Comparison of ENCODE assay signal across 8 cellular contexts in the genomic region with DNA sequence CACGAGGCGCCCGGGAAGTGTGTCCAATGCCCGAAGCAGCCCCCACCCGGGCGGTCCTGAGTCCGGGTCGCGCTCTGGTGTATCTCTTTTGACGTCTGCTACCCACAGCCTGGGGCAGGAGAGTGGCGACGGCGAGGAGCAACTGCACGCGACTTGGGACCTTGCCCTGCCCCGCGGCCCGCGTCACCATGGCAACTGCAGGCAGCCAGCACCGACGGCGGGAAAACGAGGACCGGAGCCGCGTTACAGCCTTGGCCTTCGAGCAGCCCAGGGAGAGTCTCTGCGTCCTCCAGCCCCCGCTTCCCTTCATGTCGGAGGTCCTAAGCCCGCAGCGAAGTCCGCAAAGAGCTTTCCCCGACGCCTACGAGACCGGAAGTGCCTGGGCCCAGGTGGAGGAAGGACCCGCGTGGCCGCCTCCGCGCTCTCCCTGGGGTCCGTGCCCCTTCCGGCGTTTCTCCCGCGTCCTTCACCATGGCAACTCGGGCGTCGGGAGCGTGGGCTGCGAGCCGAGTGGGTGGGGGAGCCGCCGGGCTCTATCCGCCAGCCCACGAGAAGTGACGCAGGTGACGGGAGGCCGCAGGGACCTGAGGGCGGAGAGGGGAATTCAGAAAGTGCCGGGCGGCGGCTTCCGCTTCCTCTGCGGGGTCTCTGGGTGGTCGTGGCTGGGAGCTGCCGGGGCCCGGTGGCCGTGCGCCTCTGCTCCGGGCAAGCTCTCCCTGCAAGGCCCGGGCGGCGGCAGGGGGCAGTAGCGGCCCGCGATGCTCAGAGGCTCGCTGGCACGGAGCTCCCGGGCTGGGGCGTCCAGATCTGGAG.
DNase-seq lines count a peak whose midpoint lies in the region; ATAC-seq, FAIRE-seq and TF ChIP-seq lines count a peak whose summit lies in the region.

No MANE protein-coding gene starts in this region.

- H3K4me2 ChIP-seq in H1 (ENCODE audit: insufficient read depth in 1 of 2, low read depth in 2 of 2, low read length in 2 of 2): peak overlapping the region; percentile 52 to 77

- peak overlapping the region; percentile 95 for H3K18ac ChIP-seq in H1 (ENCODE audit: extremely low read depth, low read length)

- H2AK5ac ChIP-seq in H1 (ENCODE audit: low read depth, low read length): no peak overlapping the region

- no peaks in the 10 kb centered on the region; a peak in 2 of 7 replicates for H3K4me1 ChIP-seq in H1 (replicated peaks in 1 of 4; ENCODE audit: control insufficient read depth in 3 of 4, insufficient read depth in 4 of 4, low read length in 3 of 4)

- H2BK15ac ChIP-seq in H1 (ENCODE audit: low read length): 0 out of 2 replicates have a peak overlapping the region, but pooled peaks have one; percentile 29

- peak overlapping the region in 2 of 4 experiments; percentile 35 to 52; a peak in 4 of 7 replicates for H3K9ac ChIP-seq in H1 (replicated peaks in 1 of 4; ENCODE audit: extremely low read depth in 1 of 4, low read depth in 3 of 4, low read length in 3 of 4)

- H3K27ac ChIP-seq in H1 (ENCODE audit: low read depth, low read length): no peak overlapping the region

- H2BK120ac ChIP-seq in H1 (replicated peaks; ENCODE audit: low read depth, low read length): no peak overlapping the region

- H4K8ac ChIP-seq in H1 (ENCODE audit: extremely low read depth, insufficient read depth, low read length): peak overlapping the region; percentile 85

- no peaks in the 10 kb centered on the region for H3K79me2 ChIP-seq in H1 (ENCODE audit: control insufficient read depth in 1 of 2, insufficient read depth in 2 of 2, low read length in 2 of 2)

- peaks cover 0 to 5% (median 3%) of the 10 kb centered on the region in 4 experiments; a peak in 4 of 7 replicates for H3K27me3 ChIP-seq in H1 (replicated peaks in 1 of 4; ENCODE audit: control insufficient read depth in 3 of 4, extremely low read depth in 1 of 4, insufficient read depth in 3 of 4, low read length in 3 of 4)

- no peak overlapping the region for H2BK5ac ChIP-seq in H1 (ENCODE audit: low read depth, low read length)

- no peak overlapping the region for H2BK20ac ChIP-seq in H1 (ENCODE audit: low read length)

- peak overlapping the region; percentile 40 for H4K5ac ChIP-seq in H1 (ENCODE audit: insufficient read length, low read depth, low read length)

- FAIRE-seq in H1 (lab: Jason Lieb, UNC): no peak

- no peak overlapping the region for H3K23ac ChIP-seq in H1 (ENCODE audit: insufficient read length)

- no peak overlapping the region for H3K14ac ChIP-seq in H1 (ENCODE audit: insufficient read length)

- TF ChIP-seq RAD21 in H1 (IDR thresholded peaks at IDR 0.05 in 1 of 2, conservative IDR thresholded peaks at IDR 0.05 in 1 of 2; ENCODE audit: low read depth in 2 of 2, low read length in 2 of 2): peak; percentile 90 to 93

- peak overlapping the region; percentile 35 to 71 (median 68) for H3K4me3 ChIP-seq in H1 (ENCODE audit: extremely low read depth in 1 of 4, insufficient read depth in 2 of 4, low read depth in 3 of 4, low read length in 4 of 4)

- TF ChIP-seq EP300 in H1 (IDR thresholded peaks at IDR 0.05; ENCODE audit: borderline replicate concordance in 1 of 2, low read depth in 2 of 2, low read length in 2 of 2): no peak

- H2BK12ac ChIP-seq in H1 (ENCODE audit: low read depth, low read length): peak overlapping the region; percentile 60; the same call in 1 of the 2 replicates

- no peaks in the 10 kb centered on the region for H4K20me1 ChIP-seq in H1 (replicated peaks in 1 of 2; ENCODE audit: control insufficient read depth in 1 of 2, insufficient read depth in 2 of 2, low read length in 2 of 2)

- H3K79me1 ChIP-seq in H1 (ENCODE audit: low read depth, low read length): no peaks in the 10 kb centered on the region

- peak overlapping the region; percentile 64; the same call in 1 of the 2 replicates for H2AFZ ChIP-seq in H1 (ENCODE audit: low read length)

- no peaks in the 10 kb centered on the region for H3K9me3 ChIP-seq in H1 (ENCODE audit: insufficient read depth in 2 of 2, low read depth in 1 of 2, low read length in 1 of 2)

- TF ChIP-seq CTCF in H1 (IDR thresholded peaks at IDR 0.05; ENCODE audit: control extremely low read depth in 1 of 3, insufficient read depth in 1 of 3, low read depth in 1 of 3, low read length in 3 of 3): peak; percentile 71 to 90 (median 82)

- TF ChIP-seq POLR2A in H1 (IDR thresholded peaks at IDR 0.05; ENCODE audit: control extremely low read depth in 1 of 2, low read depth in 2 of 2, low read length in 2 of 2): no peak

- H3K4ac ChIP-seq in H1 (replicated peaks; ENCODE audit: insufficient read length, low read depth, low read length): no peak overlapping the region

- POLR2A ChIA-PET in H1 (lab: Charles Lee; ENCODE audit: partially characterized antibody): interaction anchor here (0.9 to 2.6 kb wide), 5 partner anchors 10 to 146 kb away, joined by 3 to 6 read pairs (median 4); no protein-coding TSS in a partner anchor

- 8% methylated on average over 58 of the region's 82 CpGs; no CpG with 5 or more reads in 1 of the 2 experiments for WGBS in H1 (ENCODE audit: extremely low coverage in 1 of 2, insufficient coverage in 1 of 2, insufficient read length in 1 of 2, insufficient replicate concordance in 2 of 2, low coverage in 1 of 2, low lambda C conversion rate in 2 of 2, missing lambda C conversion rate in 1 of 2), 2 experiments

- peak; percentile 61 for ATAC-seq in HG02678 (IDR thresholded peaks at IDR 0.05; ENCODE audit: unreplicated experiment)

- peak; percentile 22 for DNase-seq in G401 (ENCODE audit: low spot score)
- peak; percentile 90 for DNase-seq in NCI-H345 (lab: John Stamatoyannopoulos, UW)
- DNase-seq in activated CD8-positive, alpha-beta memory T cell treated with anti-CD3 and anti-CD28 coated beads for 24 hours: peak; percentile 91
- peak; percentile 39 to 91 for DNase-seq in H1 (ENCODE audit: low read depth in 1 of 2, low spot score in 2 of 2)
- peak; percentile 93 for DNase-seq in mesenteric fat pad (ENCODE audit: low spot score)
- DNase-seq in stimulated activated CD8-positive, alpha-beta memory T cell treated with anti-CD3 and anti-CD28 coated beads, Interleukin-12 subunit alpha, Interleukin-12 subunit beta, amount 100 ng/mL, for 4 hours (ENCODE audit: low read depth): peak; percentile 81
- DNase-seq in SHP77 (lab: John Stamatoyannopoulos, UW): no peak

- H3K23me2 ChIP-seq in H1 (ENCODE audit: low read depth, low read length): peaks cover 10% of the 10 kb centered on the region; the same call in 1 of the 2 replicates

- peak overlapping the region; percentile 70 for H3K56ac ChIP-seq in H1 (replicated peaks; ENCODE audit: insufficient read length, low read depth, low read length)

- in situ Hi-C loops in G401 (cut with HindIII; ENCODE audit: low sequenced_read_pairs): no loop called here

- CTCF ChIA-PET in H1 (lab: Charles Lee; ENCODE audit: partially characterized antibody): interaction anchor here (0.6 to 3.6 kb wide), 49 partner anchors 8 to 271 kb away, joined by 3 to 31 read pairs (median 4); partner anchors contain the start of gene TGM6

- no peaks in the 10 kb centered on the region for H3K36me3 ChIP-seq in H1 (ENCODE audit: control insufficient read depth in 2 of 4, insufficient read depth in 4 of 4, low read length in 3 of 4)

- peak overlapping the region; percentile 37 for H4K91ac ChIP-seq in H1 (replicated peaks; ENCODE audit: insufficient read length, low read length)

TF ChIP-seq in H1, 55 proteins besides CTCF, POLR2A, EP300 and RAD21 (continues in another document):
- no peak; a peak in 1 of 4 replicates for TF ChIP-seq HDAC2 (IDR thresholded peaks at IDR 0.05; ENCODE audit: borderline replicate concordance in 1 of 2, low read depth in 2 of 2, low read length in 2 of 2)
- no peak for TF ChIP-seq ZNF274 (IDR thresholded peaks at IDR 0.05; ENCODE audit: borderline replicate concordance, extremely low read depth, low read length)
- TF ChIP-seq, protein P1, sequence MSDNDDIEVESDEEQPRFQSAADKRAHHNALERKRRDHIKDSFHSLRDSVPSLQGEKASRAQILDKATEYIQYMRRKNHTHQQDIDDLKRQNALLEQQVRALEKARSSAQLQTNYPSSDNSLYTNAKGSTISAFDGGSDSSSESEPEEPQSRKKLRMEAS (IDR thresholded peaks at IDR 0.05): peak; percentile 97
- no peak for TF ChIP-seq KDM5A (IDR thresholded peaks at IDR 0.05; ENCODE audit: low read length)
- no peak for TF ChIP-seq POLR2AphosphoS5 (IDR thresholded peaks at IDR 0.05; ENCODE audit: low read depth, low read length)
- TF ChIP-seq ASH2L (IDR thresholded peaks at IDR 0.05; ENCODE audit: low read length): peak; percentile 66
- TF ChIP-seq RXRA (IDR thresholded peaks at IDR 0.05; ENCODE audit: insufficient read depth, low read depth, low read length): no peak
- TF ChIP-seq GTF2F1 (IDR thresholded peaks at IDR 0.05; ENCODE audit: borderline replicate concordance, low read depth, low read length): no peak
- peak; percentile 68 for TF ChIP-seq PHF8 (conservative IDR thresholded peaks at IDR 0.05; ENCODE audit: low read depth, low read length)
- TF ChIP-seq TAF7 (optimal IDR thresholded peaks at IDR 0.05; ENCODE audit: borderline replicate concordance, low read depth, low read length): no peak
- TF ChIP-seq BACH1 (IDR thresholded peaks at IDR 0.05; ENCODE audit: low read length): 0 out of 2 replicates have a peak, but pooled peaks have one; percentile 20
- peak; percentile 97 for TF ChIP-seq KDM4A (IDR thresholded peaks at IDR 0.05; ENCODE audit: low read depth, low read length, severe bottlenecking)
- no peak; the same call in 1 of the 2 replicates for TF ChIP-seq TAF1 (IDR thresholded peaks at IDR 0.05; ENCODE audit: low read depth, low read length)
- no peak for TF ChIP-seq SIX5 (IDR thresholded peaks at IDR 0.05; ENCODE audit: low read depth, low read length)
- TF ChIP-seq, protein P2, sequence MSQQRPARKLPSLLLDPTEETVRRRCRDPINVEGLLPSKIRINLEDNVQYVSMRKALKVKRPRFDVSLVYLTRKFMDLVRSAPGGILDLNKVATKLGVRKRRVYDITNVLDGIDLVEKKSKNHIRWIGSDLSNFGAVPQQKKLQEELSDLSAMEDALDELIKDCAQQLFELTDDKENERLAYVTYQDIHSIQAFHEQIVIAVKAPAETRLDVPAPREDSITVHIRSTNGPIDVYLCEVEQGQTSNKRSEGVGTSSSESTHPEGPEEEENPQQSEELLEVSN (IDR thresholded peaks at IDR 0.05): peak; percentile 99
- TF ChIP-seq SP2 (IDR thresholded peaks at IDR 0.05; ENCODE audit: low read length): no peak
- no peak for TF ChIP-seq CBX8 (IDR thresholded peaks at IDR 0.05; ENCODE audit: borderline replicate concordance, low read depth, low read length)
- no peak for TF ChIP-seq JUND (IDR thresholded peaks at IDR 0.05; ENCODE audit: low read length)
- TF ChIP-seq SP1 (IDR thresholded peaks at IDR 0.05; ENCODE audit: low read depth, low read length): no peak
- TF ChIP-seq MAFK (IDR thresholded peaks at IDR 0.05; ENCODE audit: low read depth, low read length): no peak
- TF ChIP-seq SIN3A (conservative IDR thresholded peaks at IDR 0.05 in 1 of 2, IDR thresholded peaks at IDR 0.05 in 1 of 2; ENCODE audit: low read depth in 1 of 2, low read length in 2 of 2): peak in 1 of 2 experiments; percentile 77; a peak in 3 of 4 replicates
- TF ChIP-seq TCF12 (IDR thresholded peaks at IDR 0.05; ENCODE audit: low read depth, low read length): no peak

Comparison
In these comparisons a context has a peak if more than half of its experiments do, and no peak if none do; other contexts are left out.
1. DNase-seq: peak in G401 (single experiment), NCI-H345 (single experiment), activated CD8-positive, alpha-beta memory T cell treated with anti-CD3 and anti-CD28 coated beads for 24 hours (single experiment), H1 (2 of 2), mesenteric fat pad (single experiment) and stimulated activated CD8-positive, alpha-beta memory T cell treated with anti-CD3 and anti-CD28 coated beads, Interleukin-12 subunit alpha, Interleukin-12 subunit beta, amount 100 ng/mL, for 4 hours (single experiment); none in SHP77 (0 of 2).